In genomic region chr2:120686511-120687168, GRCh38 we compare ENCODE assay signal across 11 cellular contexts. TPM values are rescaled to one million over a fixed set of nuclear protein-coding genes. Genes with fewer than 3 reads are reported as not detected.
A peak's percentile ranks its signal among the peaks of the same experiment; 100 is the strongest.
DNase-seq lines count a peak whose midpoint lies in the region; ATAC-seq and TF ChIP-seq lines count a peak whose summit lies in the region.
"Had no signal": no experiment of that assay in that cellular context is flagged by ENCODE, and none has a peak within 500 bp of the region (broad histone marks: within the 10 kb centered on the region; RNA-seq: fewer than 3 reads in every experiment).

No MANE protein-coding gene starts in this region.

- intact Hi-C loops in OCI-LY7 (cut with micrococcal nuclease; ENCODE audit: unreplicated experiment) (loop anchor here (10.0 kb wide), 1 partner anchor 482 kb away; no protein-coding TSS in a partner anchor), upper lobe of right lung (cut with DNase I) (no loop called here)

- H3K27ac ChIP-seq in OCI-LY7 (ENCODE audit: low read depth, low read length, poor library complexity, severe bottlenecking) (no peak overlapping the region), upper lobe of right lung (no peak overlapping the region)
- H3K27ac ChIP-seq: BLaER1 treated with 17β-estradiol and CSF1 and Interleukin-3, amounts not matched to agents 10 nM and 100 nM had no signal

- H3K9me2 ChIP-seq in OCI-LY7 (ENCODE audit: insufficient read depth, low read length), result no peaks in the 10 kb centered on the region

- no peaks in the 10 kb centered on the region for H3K27me3 ChIP-seq in upper lobe of right lung
- H3K27me3 ChIP-seq: BLaER1 treated with 17β-estradiol and CSF1 and Interleukin-3, amounts not matched to agents 10 nM and 100 nM had no signal

- no peaks in the 10 kb centered on the region for H3K79me2 ChIP-seq in OCI-LY7 (ENCODE audit: insufficient read depth, low read depth, low read length)

- H3K4me1 ChIP-seq in OCI-LY7 (ENCODE audit: insufficient read depth, low read length, poor library complexity, severe bottlenecking), result no peaks in the 10 kb centered on the region
- H3K4me1 ChIP-seq in upper lobe of right lung, result no peaks in the 10 kb centered on the region

- H3K9me3 ChIP-seq in OCI-LY7 (ENCODE audit: low read length), result no peaks in the 10 kb centered on the region
- no peaks in the 10 kb centered on the region for H3K9me3 ChIP-seq in upper lobe of right lung
- H3K9me3 ChIP-seq: mucosa of descending colon had no signal

- POLR2A ChIA-PET in OCI-LY7 (lab: Charles Lee), result no interaction called here

- H3K4me3 ChIP-seq in OCI-LY7 (ENCODE audit: low read depth, low read length, poor library complexity, severe bottlenecking) (no peak overlapping the region), fibroblast of pulmonary artery (replicated peaks; ENCODE audit: low read depth, low read length) (no peak overlapping the region), upper lobe of right lung (no peak overlapping the region)
- H3K4me3 ChIP-seq: BLaER1 treated with 17β-estradiol and CSF1 and Interleukin-3, amounts not matched to agents 10 nM and 100 nM; mucosa of descending colon had no signal

- H2AFZ ChIP-seq in OCI-LY7 (ENCODE audit: low read length), result no peak overlapping the region

- no peak overlapping the region for H3K4me2 ChIP-seq in OCI-LY7 (ENCODE audit: low read length)
- H3K4me2 ChIP-seq: BLaER1 treated with 17β-estradiol and CSF1 and Interleukin-3, amounts not matched to agents 10 nM and 100 nM had no signal

- CTCF ChIA-PET in OCI-LY7 (lab: Charles Lee; ENCODE audit: unreplicated experiment), result no interaction called here

- peak; percentile 12 for DNase-seq in stimulated activated CD4-positive, alpha-beta T cell treated with anti-CD3 and anti-CD28 coated beads, Interleukin-1b, Interleukin-23, amount 100 ng/mL, for 48 hours
- no peak for DNase-seq in stimulated activated CD4-positive, alpha-beta T cell treated with anti-CD3 and anti-CD28 coated beads, Interleukin-4, amount 100 ng/mL, for 24 hours
- peak; percentile 4 for DNase-seq in OCI-LY7 (ENCODE audit: low spot score)
- no peak for DNase-seq in fibroblast of pulmonary artery (ENCODE audit: low read depth)
- peak; percentile 28 for DNase-seq in upper lobe of right lung
- DNase-seq in NCI-H2196 treated with DMSO at 0.1 percent for 48 hours (lab: John Stamatoyannopoulos, UW; ENCODE audit: unreplicated experiment), result no peak
- DNase-seq in kidney glomerular epithelial cell (lab: John Stamatoyannopoulos, UW), result no peak
- DNase-seq: hypothalamus, mucosa of descending colon had no signal

- ATAC-seq in upper lobe of right lung, result no peak
- no peak for ATAC-seq in GM21619 (IDR thresholded peaks at IDR 0.05; ENCODE audit: unreplicated experiment)
- ATAC-seq: mucosa of descending colon had no signal

- BruUV-seq in OCI-LY7 (replicated peaks; lab: Mats Ljungman, UMichigan), result no TSS peak

- H3K36me3 ChIP-seq in OCI-LY7 (ENCODE audit: insufficient read depth, low read length) (no peaks in the 10 kb centered on the region), upper lobe of right lung (no peaks in the 10 kb centered on the region)
- H3K36me3 ChIP-seq: BLaER1 treated with 17β-estradiol and CSF1 and Interleukin-3, amounts not matched to agents 10 nM and 100 nM had no signal

- TF ChIP-seq CTCF in OCI-LY7 (conservative IDR thresholded peaks at IDR 0.05; ENCODE audit: low read length) (peak; percentile 82), fibroblast of pulmonary artery (IDR thresholded peaks at IDR 0.05; ENCODE audit: low read length, missing control alignments) (peak; percentile 31), upper lobe of right lung (IDR thresholded peaks at IDR 0.05) (peak; percentile 18)

- H4K20me1 ChIP-seq in OCI-LY7 (ENCODE audit: insufficient read depth, low read length), result no peaks in the 10 kb centered on the region
- H4K20me1 ChIP-seq: BLaER1 treated with 17β-estradiol and CSF1 and Interleukin-3, amounts not matched to agents 10 nM and 100 nM had no signal

RNA-seq across cellular contexts. Expression of gene GLI2, which starts 49.0 kb away (rescaled TPM):
- total RNA-seq in OCI-LY7 (2014; rRNA removed; shearing (Covaris generic)), result not detected in 2 replicates
- total RNA-seq in OCI-LY7 (2022), result not detected in 2 replicates
- total RNA-seq in upper lobe of right lung, result 4.7 TPM

Comparison
In these comparisons a context has a peak if more than half of its experiments do, and no peak if none do; other contexts are left out.
1. DNase-seq: peak in stimulated activated CD4-positive, alpha-beta T cell treated with anti-CD3 and anti-CD28 coated beads, Interleukin-1b, Interleukin-23, amount 100 ng/mL, for 48 hours (single experiment), OCI-LY7 (single experiment) and upper lobe of right lung (single experiment); none in stimulated activated CD4-positive, alpha-beta T cell treated with anti-CD3 and anti-CD28 coated beads, Interleukin-4, amount 100 ng/mL, for 24 hours (single experiment), fibroblast of pulmonary artery (single experiment), NCI-H2196 treated with DMSO at 0.1 percent for 48 hours (single experiment) and kidney glomerular epithelial cell (single experiment).
2. CTCF ChIP-seq: peak in every context shown above with its lines; median percentile 82 in OCI-LY7; 31 in fibroblast of pulmonary artery; 18 in upper lobe of right lung.